ENCODE assay signal across 17 cellular contexts in genomic region chr6:165685302-165685701, GRCh38. TPM values are rescaled to one million over a fixed set of nuclear protein-coding genes. Genes with fewer than 3 reads are reported as not detected.
"Had no signal": no experiment of that assay in that cellular context is flagged by ENCODE, and none has a peak within 500 bp of the region (broad histone marks: within the 10 kb centered on the region; RNA-seq: fewer than 3 reads in every experiment).

No MANE protein-coding gene starts in this region.

- DNase-seq: foreskin keratinocyte; head of caudate nucleus; kidney; left cardiac atrium; left ventricle myocardium inferior; mesenchymal stem cell; midbrain; nucleus accumbens; ovary; right cardiac atrium; small intestine; stimulated activated CD4-positive, alpha-beta T cell treated with anti-CD3 and anti-CD28 coated beads, Interleukin-12 subunit alpha, Interleukin-12 subunit beta, amount 100 ng/mL, for 4 hours; stimulated activated naive CD4-positive, alpha-beta T cell; stomach; substantia nigra; transverse colon had no signal

- ATAC-seq: foreskin keratinocyte; left cardiac atrium; natural killer cell treated with Interleukin-12 subunit alpha and Interleukin-12 subunit beta and Interleukin-15 and Interleukin-18, amount 100 ng/mL, for 72 hours; right cardiac atrium had no signal

RNA-seq across cellular contexts. Expression of gene PDE10A, which starts 22.3 kb away (rescaled TPM):
- total RNA-seq: foreskin keratinocyte; natural killer cell treated with Interleukin-12 subunit alpha and Interleukin-12 subunit beta and Interleukin-15 and Interleukin-18, amount 100 ng/mL, for 72 hours had no signal
